16 cellular contexts compared by ENCODE assay signal in genomic region chr2:55838653-55839052, GRCh38.
DNase-seq lines count a peak whose midpoint lies in the region; ATAC-seq and TF ChIP-seq lines count a peak whose summit lies in the region.
"Had no signal": no experiment of that assay in that cellular context is flagged by ENCODE, and none has a peak within 500 bp of the region (broad histone marks: within the 10 kb centered on the region; RNA-seq: fewer than 3 reads in every experiment).

No MANE protein-coding gene starts in this region.

- H3K27me3 ChIP-seq in lung (ENCODE audit: control insufficient read depth, insufficient read depth), result no peaks in the 10 kb centered on the region
- H3K27me3 ChIP-seq: BE2C had no signal

- no peak for TF ChIP-seq CTCF in VCaP (conservative IDR thresholded peaks at IDR 0.05)
- no peak for TF ChIP-seq CTCF in lung (IDR thresholded peaks at IDR 0.05; ENCODE audit: control extremely low read depth, extremely low read depth)
- no peak for TF ChIP-seq CTCF in GM13977 (IDR thresholded peaks at IDR 0.05; ENCODE audit: extremely low read depth, insufficient read depth, missing control alignments)

- DNase-seq in DMS53 (lab: John Stamatoyannopoulos, UW) (peak; percentile 70), NCI-H1092 treated with DMSO at 0.1 percent for 48 hours (lab: John Stamatoyannopoulos, UW) (peak; percentile 81), lung (ENCODE audit: low spot score) (no peak), GM13977 (ENCODE audit: low spot score) (no peak), LoVo (ENCODE audit: low spot score) (no peak)
- DNase-seq: activated CD4-positive, alpha-beta T cell treated with anti-CD3 and anti-CD28 coated beads for 48 hours; activated naive CD4-positive, alpha-beta T cell treated with anti-CD3 and anti-CD28 coated beads, Interleukin-2, amount 10 ng/mL, durations not matched to agents 7 days and 5 days; BE2C; DMS 273 treated with DMSO at 0.1 percent for 48 hours; foreskin melanocyte; MM.1S; NCI-H524 had no signal

- H3K4me3 ChIP-seq in lung, result no peak overlapping the region

- H3K36me3 ChIP-seq in lung (ENCODE audit: control insufficient read depth in 2 of 2, insufficient read depth in 2 of 2, low read length in 2 of 2), result no peaks in the 10 kb centered on the region
- H3K36me3 ChIP-seq: BE2C had no signal

- WGBS in lung, 2 donors, result 70 to 98% methylated on average over 1 of the region's 1 CpG

- in situ Hi-C loops in GM13977 (cut with MboI; ENCODE audit: low pct_unique_long_range_greater_than_20kb, low sequenced_read_pairs, unreplicated experiment), result no loop called here

- peaks cover 0 to 5% of the 10 kb centered on the region in 2 donors for H3K4me1 ChIP-seq in lung (ENCODE audit: control insufficient read depth in 2 of 2, insufficient read depth in 2 of 2, low read length in 2 of 2)
- H3K4me1 ChIP-seq: BE2C had no signal

- ATAC-seq in lung (ENCODE audit: insufficient read depth, low FRiP score) (peak; percentile 33), HG02571 (IDR thresholded peaks at IDR 0.05; ENCODE audit: unreplicated experiment) (no peak), HG03097 (IDR thresholded peaks at IDR 0.05; ENCODE audit: low FRiP score, unreplicated experiment) (no peak)
- ATAC-seq: stimulated activated effector memory CD8-positive, alpha-beta T cell treated with anti-CD3 and anti-CD28 coated beads, Interleukin-12 subunit alpha, Interleukin-12 subunit beta, amount 100 ng/mL, for 72 hours had no signal

- peaks cover 0 to 2% of the 10 kb centered on the region in 2 donors for H3K9me3 ChIP-seq in lung (ENCODE audit: control insufficient read depth in 2 of 2, insufficient read depth in 1 of 2, low read length in 1 of 2)
- H3K9me3 ChIP-seq: BE2C had no signal

- H3K27ac ChIP-seq in VCaP, result 0 out of 2 replicates have a peak overlapping the region, but pooled peaks have one; percentile 24
- no peak overlapping the region for H3K27ac ChIP-seq in lung (ENCODE audit: low read depth in 1 of 2, low read length in 1 of 2)

Comparison
In these comparisons a context has a peak if more than half of its experiments do, and no peak if none do; other contexts are left out.
1. DNase-seq: peak in DMS53 (single experiment) and NCI-H1092 treated with DMSO at 0.1 percent for 48 hours (single experiment); none in lung (single experiment), GM13977 (single experiment) and LoVo (single experiment).